In the genomic region with DNA sequence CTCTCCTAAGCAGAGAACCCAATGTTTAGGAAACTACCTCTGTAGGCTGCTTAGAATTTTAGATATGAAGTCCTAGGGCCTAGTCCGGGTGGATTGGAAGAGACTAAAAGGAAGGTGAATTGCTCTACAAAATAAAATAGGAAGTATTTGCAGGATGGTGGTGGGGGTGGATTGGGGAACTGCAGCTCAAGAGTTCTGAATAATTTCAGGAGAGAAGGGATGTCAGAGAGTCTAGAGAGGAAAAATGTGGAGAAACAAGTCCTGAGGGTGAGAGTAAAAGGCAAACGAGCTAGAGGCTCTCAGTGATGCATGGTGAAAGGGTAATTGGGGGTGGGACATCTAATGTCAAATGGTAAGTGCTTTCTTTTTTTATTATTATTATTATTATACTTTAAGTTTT, we compare ENCODE assay signal across 1 cellular context.
TF ChIP-seq lines count a peak whose summit lies in the region.

No MANE protein-coding gene starts in this region.

TF ChIP-seq in IMR-90, 13 proteins besides CTCF, POLR2A, EP300 and RAD21:
- TF ChIP-seq MXI1 (IDR thresholded peaks at IDR 0.05; ENCODE audit: borderline replicate concordance, low read depth, low read length) (no peak), SMC3 (IDR thresholded peaks at IDR 0.05; ENCODE audit: low read depth, low read length) (no peak), USF2 (IDR thresholded peaks at IDR 0.05; ENCODE audit: low read depth, low read length) (no peak), MAZ (IDR thresholded peaks at IDR 0.05; ENCODE audit: borderline replicate concordance, low read depth, low read length) (no peak), CEBPB (IDR thresholded peaks at IDR 0.05; ENCODE audit: low read depth, low read length) (no peak), MAFK (IDR thresholded peaks at IDR 0.05; ENCODE audit: low read depth, low read length) (no peak), NFE2L2 (IDR thresholded peaks at IDR 0.05; ENCODE audit: low read depth, low read length) (no peak), RCOR1 (IDR thresholded peaks at IDR 0.05; ENCODE audit: insufficient replicate concordance, low read length) (no peak)
